Comparison of ENCODE assay signal across 14 cellular contexts in the genomic region with DNA sequence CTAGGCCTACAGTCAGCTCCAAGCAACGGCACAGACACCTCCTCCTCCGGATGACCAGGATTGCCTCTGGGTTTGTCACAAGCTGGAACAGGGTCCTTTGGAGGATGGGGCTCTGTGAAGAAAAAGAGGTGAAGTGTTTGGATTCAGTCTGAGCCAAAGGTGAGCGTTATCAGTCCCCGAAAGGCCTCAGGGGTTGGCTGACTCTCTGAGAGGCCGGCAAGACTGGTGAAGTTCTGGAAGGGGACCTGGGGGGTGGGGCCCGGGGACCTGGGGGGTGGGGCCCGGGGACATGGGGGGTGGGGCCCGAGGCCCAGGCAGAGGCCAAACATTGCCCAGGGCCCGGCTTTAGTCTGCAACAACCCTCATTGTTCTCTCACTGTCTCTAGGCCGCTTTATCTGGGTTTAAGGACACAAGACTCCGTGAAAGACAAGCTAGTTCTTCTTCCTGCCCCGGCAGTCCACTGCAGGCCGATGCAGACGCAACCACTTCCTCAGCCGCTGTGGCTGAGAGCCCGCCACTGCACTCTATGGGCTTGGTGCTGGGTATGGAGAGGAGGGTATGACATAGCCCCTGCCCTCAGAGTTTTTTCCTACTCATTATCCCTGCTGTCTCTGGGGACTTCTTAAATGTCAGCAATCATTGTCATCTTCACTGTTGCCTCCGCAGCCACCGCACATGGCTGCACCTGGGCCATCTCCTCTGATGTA. TPM values are rescaled to one million over a fixed set of nuclear protein-coding genes. Genes with fewer than 3 reads are reported as not detected.
DNase-seq lines count a peak whose midpoint lies in the region; ATAC-seq and TF ChIP-seq lines count a peak whose summit lies in the region.
"Had no signal": no experiment of that assay in that cellular context is flagged by ENCODE, and none has a peak within 500 bp of the region (broad histone marks: within the 10 kb centered on the region; RNA-seq: fewer than 3 reads in every experiment).

No MANE protein-coding gene starts in this region.

- peak overlapping the region; percentile 6 for H3K4me2 ChIP-seq in neural progenitor cell

- H3K4me3 Mint-ChIP-seq in activated naive CD8-positive, alpha-beta T cell, result peak overlapping the region; percentile 20
- H3K4me3 Mint-ChIP-seq in neural progenitor cell, result peak overlapping the region; percentile 13
- H3K4me3 Mint-ChIP-seq: nephron had no signal

- H3F3A ChIP-seq in neural progenitor cell (ENCODE audit: low read depth), result peaks cover 5% of the 10 kb centered on the region

- DNase-seq in NCI-H2107 treated with DMSO at 0.1 percent for 48 hours (lab: John Stamatoyannopoulos, UW; ENCODE audit: unreplicated experiment), result peak; percentile 14
- DNase-seq in NCI-H2107 (lab: John Stamatoyannopoulos, UW), result no peak
- peak; percentile 56 for DNase-seq in NCI-H1436 treated with DMSO at 0.1 percent for 48 hours (lab: John Stamatoyannopoulos, UW)
- peak; percentile 32 for DNase-seq in neural progenitor cell (ENCODE audit: low spot score)
- no peak for DNase-seq in A172 (ENCODE audit: low spot score)
- no peak for DNase-seq in midbrain (lab: John Stamatoyannopoulos, UW)
- DNase-seq: 8988T, foreskin fibroblast had no signal

- H3K9ac ChIP-seq in neural progenitor cell, result no peak overlapping the region

- H3K9me3 ChIP-seq in neural progenitor cell (ENCODE audit: low read depth), result no peaks in the 10 kb centered on the region
- H3K9me3 ChIP-seq: ascending aorta, HAP-1 had no signal

- no peak for TF ChIP-seq POLR2A in GM18505 (IDR thresholded peaks at IDR 0.05; ENCODE audit: borderline replicate concordance, extremely low read depth, insufficient read depth, insufficient read length)

- H3K79me2 ChIP-seq in neural progenitor cell (ENCODE audit: low read depth), result no peaks in the 10 kb centered on the region

- ATAC-seq in GM18505 (IDR thresholded peaks at IDR 0.05; ENCODE audit: unreplicated experiment), result no peak

- no peaks in the 10 kb centered on the region for H3K36me3 Mint-ChIP-seq in activated naive CD8-positive, alpha-beta T cell
- peaks cover 2% of the 10 kb centered on the region for H3K36me3 Mint-ChIP-seq in neural progenitor cell

- H3K36me3 ChIP-seq in neural progenitor cell, result no peaks in the 10 kb centered on the region
- H3K36me3 ChIP-seq: ascending aorta, HAP-1 had no signal

- no peaks in the 10 kb centered on the region for H3K27me3 Mint-ChIP-seq in activated naive CD8-positive, alpha-beta T cell
- H3K27me3 Mint-ChIP-seq in neural progenitor cell (ENCODE audit: insufficient read depth, low read depth), result peaks cover 13% of the 10 kb centered on the region
- H3K27me3 Mint-ChIP-seq: IgD-negative memory B cell had no signal

- no peak overlapping the region for H3K27ac Mint-ChIP-seq in activated naive CD8-positive, alpha-beta T cell
- peak overlapping the region; percentile 91 for H3K27ac Mint-ChIP-seq in neural progenitor cell
- H3K27ac Mint-ChIP-seq: nephron had no signal

- no peak for TF ChIP-seq CTCF in neural progenitor cell (IDR thresholded peaks at IDR 0.05)

- peaks cover 20% of the 10 kb centered on the region for H3K4me1 Mint-ChIP-seq in activated naive CD8-positive, alpha-beta T cell (ENCODE audit: low read depth)
- H3K4me1 Mint-ChIP-seq in neural progenitor cell, result peaks cover 27% of the 10 kb centered on the region

- no peaks in the 10 kb centered on the region for H3K27me3 ChIP-seq in neural progenitor cell
- H3K27me3 ChIP-seq: ascending aorta had no signal

- peaks cover 5% of the 10 kb centered on the region for H3K4me1 ChIP-seq in neural progenitor cell
- H3K4me1 ChIP-seq: ascending aorta had no signal

- no peaks in the 10 kb centered on the region for H4K20me1 ChIP-seq in neural progenitor cell (ENCODE audit: low read depth)

- no peaks in the 10 kb centered on the region for H3K9me3 Mint-ChIP-seq in activated naive CD8-positive, alpha-beta T cell (ENCODE audit: low read depth)
- H3K9me3 Mint-ChIP-seq in neural progenitor cell, result peaks cover 8% of the 10 kb centered on the region
- H3K9me3 Mint-ChIP-seq: IgD-negative memory B cell had no signal

- no peak overlapping the region for H3K27ac ChIP-seq in neural progenitor cell
- H3K27ac ChIP-seq: ascending aorta had no signal

- H2AFZ ChIP-seq in neural progenitor cell (replicated peaks), result peak overlapping the region; percentile 83

- H3K4me3 ChIP-seq in neural progenitor cell, result no peak overlapping the region
- H3K4me3 ChIP-seq: ascending aorta, HAP-1 had no signal

RNA-seq across cellular contexts. Expression of a gene that starts 27.4 kb away (rescaled TPM):
- 358 and 493 TPM in 2 replicates for total RNA-seq in neural progenitor cell (ENCODE audit: low replicate concordance)
- total RNA-seq in A172 (2014; rRNA removed; shearing (Covaris generic)), result 495 and 497 TPM in 2 replicates

Comparison
In these comparisons a context has a peak if more than half of its experiments do, and no peak if none do; other contexts are left out.
1. DNase-seq: peak in NCI-H2107 treated with DMSO at 0.1 percent for 48 hours (single experiment), NCI-H1436 treated with DMSO at 0.1 percent for 48 hours (single experiment) and neural progenitor cell (single experiment); none in NCI-H2107 (single experiment), A172 (single experiment) and midbrain (single experiment).